8 cellular contexts compared by ENCODE assay signal in the genomic region with DNA sequence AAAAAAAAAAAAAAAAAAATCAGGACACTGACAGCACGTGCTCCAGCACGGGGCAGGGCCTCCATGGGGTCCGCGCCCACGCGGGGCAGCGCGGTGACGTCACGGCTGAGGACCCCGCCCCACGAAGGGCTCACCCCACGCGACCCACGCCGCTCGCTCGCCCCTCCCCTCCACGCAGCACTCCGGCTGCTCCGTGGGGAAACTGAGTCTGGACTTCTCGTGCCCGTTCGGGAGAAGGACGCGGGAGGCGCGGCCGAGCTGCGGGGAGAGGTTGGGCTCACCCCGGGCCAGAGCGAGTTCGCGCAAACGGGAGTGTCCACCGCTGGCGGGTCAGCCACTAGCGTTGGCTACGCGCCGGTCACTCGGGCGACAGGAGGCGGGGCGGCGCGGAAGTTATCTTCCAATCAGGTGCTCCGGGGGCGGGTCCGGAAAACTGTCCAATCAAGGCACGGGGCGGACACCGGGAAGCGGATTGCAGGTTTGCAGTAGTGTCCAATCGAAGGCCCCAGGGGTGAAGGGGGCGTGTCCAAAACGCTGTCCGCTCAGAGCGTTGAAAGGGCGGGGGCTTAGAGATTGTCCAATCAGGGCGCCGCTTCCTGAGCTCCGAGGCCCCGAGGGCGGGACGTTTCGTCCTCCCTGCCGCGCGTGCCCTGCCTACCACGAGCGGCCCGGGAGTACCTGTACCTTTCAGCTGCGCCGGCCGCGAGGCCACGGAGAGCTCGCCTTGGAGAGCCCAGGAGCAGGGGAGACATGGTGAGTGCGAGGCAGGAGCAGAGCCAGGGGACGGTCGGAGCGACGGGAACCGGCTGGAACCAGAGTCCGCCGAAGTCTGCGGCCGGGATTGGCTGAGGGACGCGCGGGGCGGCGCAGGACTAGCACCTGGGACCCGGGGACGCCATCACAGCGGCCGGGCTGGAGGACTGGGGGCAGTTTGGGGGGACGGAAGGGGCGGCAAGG. TPM values are rescaled to one million over a fixed set of nuclear protein-coding genes. Genes with fewer than 3 reads are reported as not detected.
A peak's percentile ranks its signal among the peaks of the same experiment; 100 is the strongest.
DNase-seq lines count a peak whose midpoint lies in the region; ATAC-seq, FAIRE-seq and TF ChIP-seq lines count a peak whose summit lies in the region.

A gene (plus strand): TSS at position 633 of the 957 bp plus-strand sequence. CDS start 118 bp downstream, at position 751.

- intact Hi-C loops in CD8-positive, alpha-beta T cell (cut with DNase I, micrococcal nuclease) = loop anchor here (1.0 to 5.0 kb wide), 5 partner anchors 45 to 1248 kb away; a partner anchor contains a TSS

- peaks cover 0 to 5% of the 10 kb centered on the region in 2 experiments for H4K20me1 ChIP-seq in H1 (replicated peaks in 1 of 2; ENCODE audit: control insufficient read depth in 1 of 2, insufficient read depth in 2 of 2, low read length in 2 of 2)

- H3K4me3 ChIP-seq in CD8-positive, alpha-beta T cell (ENCODE audit: low read depth, low read length) = peak within 1 kb of the TSS; percentile 90
- peak within 1 kb of the TSS; percentile 73 to 99 (median 85) for H3K4me3 ChIP-seq in H1 (ENCODE audit: extremely low read depth in 1 of 4, insufficient read depth in 2 of 4, low read depth in 3 of 4, low read length in 4 of 4)

- H3K18ac ChIP-seq in H1 (ENCODE audit: extremely low read depth, low read length) = peak within 1 kb of the TSS; percentile 98

- peak within 1 kb of the TSS; percentile 98 for H4K8ac ChIP-seq in H1 (ENCODE audit: extremely low read depth, insufficient read depth, low read length)

- H3K79me1 ChIP-seq in H1 (ENCODE audit: low read depth, low read length) = peaks cover 7% of the 10 kb centered on the region; the same call in 1 of the 2 replicates

- H2BK5ac ChIP-seq in H1 (ENCODE audit: low read depth, low read length) = peak within 1 kb of the TSS; percentile 94; the same call in 1 of the 2 replicates

- H3K36me3 ChIP-seq in CD8-positive, alpha-beta T cell (ENCODE audit: insufficient read depth, low read length) = no peaks in the 10 kb centered on the region
- no peaks in the 10 kb centered on the region for H3K36me3 ChIP-seq in H1 (ENCODE audit: control insufficient read depth in 2 of 4, insufficient read depth in 4 of 4, low read length in 3 of 4)

- peak within 1 kb of the TSS; percentile 50 for H3K27ac ChIP-seq in CD8-positive, alpha-beta T cell (ENCODE audit: low read depth, low read length)
- peak within 1 kb of the TSS; percentile 90 for H3K27ac ChIP-seq in H1 (ENCODE audit: low read depth, low read length)

- DNase-seq in CD8-positive, alpha-beta T cell = peak; percentile 92 to 99 (median 97)
- peak; percentile 99 for DNase-seq in HPDE6-E6E7 (ENCODE audit: extremely low spot score)
- peak; percentile 97 to 98 for DNase-seq in NOMO-1 (lab: John Stamatoyannopoulos, UW; ENCODE audit: unreplicated experiment in 2 of 2)
- DNase-seq in activated CD8-positive, alpha-beta memory T cell treated with anti-CD3 and anti-CD28 coated beads, Interleukin-2, amount 50 U/mL, for 1 hour (ENCODE audit: extremely low read depth) = peak; percentile 98
- DNase-seq in H1 (ENCODE audit: low read depth in 1 of 2, low spot score in 2 of 2) = peak; percentile 94 to 96
- peak; percentile 86 to 92 for DNase-seq in memory B cell (ENCODE audit: low spot score in 2 of 2)
- peak; percentile 95 for DNase-seq in stimulated activated CD8-positive, alpha-beta memory T cell treated with anti-CD3 and anti-CD28 coated beads, Interleukin-12 subunit alpha, Interleukin-12 subunit beta, amount 100 ng/mL, for 1 hour (ENCODE audit: low read depth)

- H3K56ac ChIP-seq in H1 (replicated peaks; ENCODE audit: insufficient read length, low read depth, low read length) = no peak within 1 kb of the TSS

- peak within 1 kb of the TSS; percentile 28; the same call in 1 of the 2 replicates for H2AFZ ChIP-seq in H1 (ENCODE audit: low read length)

- no peak within 1 kb of the TSS for H4K91ac ChIP-seq in H1 (replicated peaks; ENCODE audit: insufficient read length, low read length)

- H3K23ac ChIP-seq in H1 (ENCODE audit: insufficient read length) = no peak within 1 kb of the TSS

- peaks cover 4% of the 10 kb centered on the region for H3K9me3 Mint-ChIP-seq in CD8-positive, alpha-beta T cell
- H3K9me3 Mint-ChIP-seq in memory B cell = peaks cover 7% of the 10 kb centered on the region

- POLR2A ChIA-PET in CD8-positive, alpha-beta T cell (lab: Charles Lee) = interaction anchor here (0.6 to 1.7 kb wide), 3 partner anchors 50 to 1824 kb away, joined by 3 to 7 read pairs (median 3); no protein-coding TSS in a partner anchor
- POLR2A ChIA-PET in H1 (lab: Charles Lee; ENCODE audit: partially characterized antibody) = interaction anchor here (0.9 to 1.2 kb wide), 2 partner anchors 10 to 55 kb away, joined by 3 to 5 read pairs; no protein-coding TSS in a partner anchor

- no peak for TF ChIP-seq CTCF in CD8-positive, alpha-beta T cell (IDR thresholded peaks at IDR 0.05)
- no peak for TF ChIP-seq CTCF in H1 (IDR thresholded peaks at IDR 0.05; ENCODE audit: control extremely low read depth in 1 of 3, insufficient read depth in 1 of 3, low read depth in 1 of 3, low read length in 3 of 3)

- peak within 1 kb of the TSS; percentile 53 for H3K4ac ChIP-seq in H1 (replicated peaks; ENCODE audit: insufficient read length, low read depth, low read length)

- H3K9ac ChIP-seq in H1 (replicated peaks in 1 of 4; ENCODE audit: extremely low read depth in 1 of 4, low read depth in 3 of 4, low read length in 3 of 4) = peak within 1 kb of the TSS; percentile 68 to 91 (median 84)

- no peak within 1 kb of the TSS for H3K14ac ChIP-seq in H1 (ENCODE audit: insufficient read length)

- no peak within 1 kb of the TSS for H2BK15ac ChIP-seq in H1 (ENCODE audit: low read length)

- peaks cover 7% of the 10 kb centered on the region for H3K9me3 ChIP-seq in CD8-positive, alpha-beta T cell (ENCODE audit: low read length)
- H3K9me3 ChIP-seq in H1 (ENCODE audit: insufficient read depth in 2 of 2, low read depth in 1 of 2, low read length in 1 of 2) = peaks cover 9 to 10% of the 10 kb centered on the region in 2 experiments

- CTCF ChIA-PET in CD8-positive, alpha-beta T cell (lab: Charles Lee) = interaction anchor here (0.7 kb wide), 1 partner anchor 220 kb away, joined by 3 read pairs; no protein-coding TSS in a partner anchor
- CTCF ChIA-PET in H1 (lab: Charles Lee; ENCODE audit: partially characterized antibody) = interaction anchor here (0.7 to 1.6 kb wide), 4 partner anchors 13 to 51 kb away, joined by 3 to 6 read pairs (median 4); no protein-coding TSS in a partner anchor

- no peak within 1 kb of the TSS for H2BK12ac ChIP-seq in H1 (ENCODE audit: low read depth, low read length)

- no peaks in the 10 kb centered on the region for H3K27me3 Mint-ChIP-seq in CD8-positive, alpha-beta T cell (ENCODE audit: low read depth)
- no peaks in the 10 kb centered on the region for H3K27me3 Mint-ChIP-seq in memory B cell

- H2BK120ac ChIP-seq in H1 (replicated peaks; ENCODE audit: low read depth, low read length) = no peak within 1 kb of the TSS

- peaks cover 5% of the 10 kb centered on the region for H3K36me3 Mint-ChIP-seq in CD8-positive, alpha-beta T cell
- no peaks in the 10 kb centered on the region for H3K36me3 Mint-ChIP-seq in memory B cell

- H2AK5ac ChIP-seq in H1 (ENCODE audit: low read depth, low read length) = no peak within 1 kb of the TSS

- H3K4me3 Mint-ChIP-seq in CD8-positive, alpha-beta T cell = peak within 1 kb of the TSS; percentile 97
- peak within 1 kb of the TSS; percentile 100 for H3K4me3 Mint-ChIP-seq in memory B cell

- TF ChIP-seq POLR2A in H1 (IDR thresholded peaks at IDR 0.05; ENCODE audit: control extremely low read depth in 1 of 2, low read depth in 2 of 2, low read length in 2 of 2) = peak in 1 of 2 experiments; percentile 73; a peak in 2 of 3 replicates

- H4K5ac ChIP-seq in H1 (ENCODE audit: insufficient read length, low read depth, low read length) = peak within 1 kb of the TSS; percentile 97

- H3K23me2 ChIP-seq in H1 (ENCODE audit: low read depth, low read length) = peaks cover 5% of the 10 kb centered on the region; the same call in 1 of the 2 replicates

- no peak within 1 kb of the TSS for H2BK20ac ChIP-seq in H1 (ENCODE audit: low read length)

- TF ChIP-seq RAD21 in H1 (IDR thresholded peaks at IDR 0.05 in 1 of 2, conservative IDR thresholded peaks at IDR 0.05 in 1 of 2; ENCODE audit: low read depth in 2 of 2, low read length in 2 of 2) = no peak

- no peak for TF ChIP-seq EP300 in H1 (IDR thresholded peaks at IDR 0.05; ENCODE audit: borderline replicate concordance in 1 of 2, low read depth in 2 of 2, low read length in 2 of 2)

- no peaks in the 10 kb centered on the region for H3K27me3 ChIP-seq in CD8-positive, alpha-beta T cell (ENCODE audit: insufficient read depth, low read length)
- H3K27me3 ChIP-seq in H1 (replicated peaks in 1 of 4; ENCODE audit: control insufficient read depth in 3 of 4, extremely low read depth in 1 of 4, insufficient read depth in 3 of 4, low read length in 3 of 4) = no peaks in the 10 kb centered on the region

- peak within 1 kb of the TSS; percentile 66 to 75 for H3K4me2 ChIP-seq in H1 (ENCODE audit: insufficient read depth in 1 of 2, low read depth in 2 of 2, low read length in 2 of 2)

- peaks cover 0 to 32% of the 10 kb centered on the region in 2 experiments; a peak in 3 of 4 replicates for H3K79me2 ChIP-seq in H1 (ENCODE audit: control insufficient read depth in 1 of 2, insufficient read depth in 2 of 2, low read length in 2 of 2)

- 2% methylated on average over 67 of the region's 100 CpGs; no CpG with 5 or more reads in 1 of the 2 experiments for WGBS in H1 (ENCODE audit: extremely low coverage in 1 of 2, insufficient coverage in 1 of 2, insufficient read length in 1 of 2, insufficient replicate concordance in 2 of 2, low coverage in 1 of 2, low lambda C conversion rate in 2 of 2, missing lambda C conversion rate in 1 of 2), 2 experiments

- peaks cover 10% of the 10 kb centered on the region for H3K4me1 ChIP-seq in CD8-positive, alpha-beta T cell (ENCODE audit: insufficient read depth, low read length)
- peaks cover 0 to 5% (median 3%) of the 10 kb centered on the region in 4 experiments; a peak in 3 of 7 replicates for H3K4me1 ChIP-seq in H1 (replicated peaks in 1 of 4; ENCODE audit: control insufficient read depth in 3 of 4, insufficient read depth in 4 of 4, low read length in 3 of 4)

- no peak for FAIRE-seq in H1 (lab: Jason Lieb, UNC)

- H3K27ac Mint-ChIP-seq in CD8-positive, alpha-beta T cell = peak within 1 kb of the TSS; percentile 86
- H3K27ac Mint-ChIP-seq in memory B cell = peak within 1 kb of the TSS; percentile 93

- H3K4me1 Mint-ChIP-seq in CD8-positive, alpha-beta T cell (ENCODE audit: low read depth) = peaks cover 27% of the 10 kb centered on the region
- H3K4me1 Mint-ChIP-seq in memory B cell = peaks cover 13% of the 10 kb centered on the region

- peak; percentile 96 for ATAC-seq in CD8-positive, alpha-beta T cell
- ATAC-seq in GM19463 (IDR thresholded peaks at IDR 0.05; ENCODE audit: unreplicated experiment) = peak; percentile 89
- ATAC-seq in memory B cell (ENCODE audit: low read depth) = peak; percentile 97

RNA-seq across cellular contexts. Expression of the gene that starts here (rescaled TPM):
- total RNA-seq in CD8-positive, alpha-beta T cell = 1 to 10 TPM in 1 of 2 experiments, under 1 TPM in 1; 0.72 to 1.5 TPM
- 8.9 and 9.4 TPM in 2 replicates for total RNA-seq in H1 (2021; fragmentation: NEBNext Ultra II Directional; extraction: Animal tissue kit (Norgen Biotek cat#: 25700))
- polyA plus RNA-seq in H1 (2011; rRNA removed) = 3.5 and 4.9 TPM in 2 replicates
- 6.3 TPM for polyA plus RNA-seq in H1 (2011; cell fraction: cytosol; rRNA removed)
- 5.0 TPM for polyA plus RNA-seq in H1 (2011; cell fraction: nucleus; rRNA removed)
- 6.5 to 7.0 TPM (median 6.9 TPM) in 4 replicates for polyA plus RNA-seq in H1 (2012, experiment 1 of 2)
- polyA plus RNA-seq in H1 (2012, experiment 2 of 2) = 1.00 TPM
- polyA plus RNA-seq in H1 (2013, experiment 1 of 2) = 7.8 TPM
- polyA plus RNA-seq in H1 (2013, experiment 2 of 2) = 7.5 TPM
- polyA minus RNA-seq in H1 (2011; rRNA and poly(A)+ RNA removed) = 17.3 and 23.6 TPM in 2 replicates
- polyA minus RNA-seq in H1 (2011; cell fraction: cytosol; rRNA and poly(A)+ RNA removed) = 9.7 TPM
- polyA minus RNA-seq in H1 (2011; cell fraction: nucleus; rRNA and poly(A)+ RNA removed) = 8.4 TPM

Comparison
In these comparisons a context has a peak if more than half of its experiments do, and no peak if none do; other contexts are left out.
1. Peak in every context shown above with its lines: DNase-seq, ATAC-seq, H3K4me3 ChIP-seq and H3K27ac ChIP-seq.